In genomic region chr1:11749203-11749689, GRCh38 we compare ENCODE assay signal across 6 cellular contexts. TPM values are rescaled to one million over a fixed set of nuclear protein-coding genes. Genes with fewer than 3 reads are reported as not detected.
DNase-seq lines count a peak whose midpoint lies in the region; ATAC-seq and TF ChIP-seq lines count a peak whose summit lies in the region.

No MANE protein-coding gene starts in this region.

- H3K9me3 Mint-ChIP-seq in activated naive CD8-positive, alpha-beta T cell treated with anti-CD3 and anti-CD28 coated beads, Interleukin-2, amount 50 U/mL, for 24 hours = no peaks in the 10 kb centered on the region
- H3K9me3 Mint-ChIP-seq in naive B cell = no peaks in the 10 kb centered on the region

- peak; percentile 29 for DNase-seq in NCI-H2107 treated with DMSO at 0.1 percent for 48 hours (lab: John Stamatoyannopoulos, UW; ENCODE audit: unreplicated experiment)
- DNase-seq in activated naive CD8-positive, alpha-beta T cell treated with anti-CD3 and anti-CD28 coated beads, Interleukin-2, amount 50 U/mL, for 24 hours = peak; percentile 59
- peak; percentile 42 for DNase-seq in naive B cell

- H3K4me3 Mint-ChIP-seq in activated naive CD8-positive, alpha-beta T cell treated with anti-CD3 and anti-CD28 coated beads, Interleukin-2, amount 50 U/mL, for 24 hours = no peak overlapping the region
- no peak overlapping the region for H3K4me3 Mint-ChIP-seq in naive B cell

- peaks cover 4% of the 10 kb centered on the region for H3K36me3 Mint-ChIP-seq in activated naive CD8-positive, alpha-beta T cell treated with anti-CD3 and anti-CD28 coated beads, Interleukin-2, amount 50 U/mL, for 24 hours (ENCODE audit: low read depth)
- peaks cover 10 to 13% of the 10 kb centered on the region in 2 donors for H3K36me3 Mint-ChIP-seq in naive B cell

- no peak overlapping the region for H3K27ac Mint-ChIP-seq in activated naive CD8-positive, alpha-beta T cell treated with anti-CD3 and anti-CD28 coated beads, Interleukin-2, amount 50 U/mL, for 24 hours
- peak overlapping the region in 4 of 6 donors; percentile 33 to 80 (median 75) for H3K27ac Mint-ChIP-seq in naive B cell

- ATAC-seq in activated naive CD8-positive, alpha-beta T cell treated with anti-CD3 and anti-CD28 coated beads, Interleukin-2, amount 50 U/mL, for 24 hours = peak; percentile 78
- peak; percentile 47 to 70 for ATAC-seq in naive B cell (ENCODE audit: low read depth in 2 of 2)
- no peak for ATAC-seq in HG03565 (IDR thresholded peaks at IDR 0.05; ENCODE audit: unreplicated experiment)
- ATAC-seq in GM18868 (IDR thresholded peaks at IDR 0.05; ENCODE audit: unreplicated experiment) = no peak

- no peaks in the 10 kb centered on the region for H3K27me3 Mint-ChIP-seq in activated naive CD8-positive, alpha-beta T cell treated with anti-CD3 and anti-CD28 coated beads, Interleukin-2, amount 50 U/mL, for 24 hours
- H3K27me3 Mint-ChIP-seq in naive B cell = no peaks in the 10 kb centered on the region

- H3K4me1 Mint-ChIP-seq in activated naive CD8-positive, alpha-beta T cell treated with anti-CD3 and anti-CD28 coated beads, Interleukin-2, amount 50 U/mL, for 24 hours = peaks cover 5% of the 10 kb centered on the region
- peaks cover 5 to 9% (median 8%) of the 10 kb centered on the region in 3 donors for H3K4me1 Mint-ChIP-seq in naive B cell

- peak; percentile 84 for TF ChIP-seq CTCF in GM12873 (IDR thresholded peaks at IDR 0.05; ENCODE audit: insufficient read depth, low read depth, low read length, missing control alignments)

RNA-seq across cellular contexts. Expression of gene C1orf167, which starts 12.7 kb away (rescaled TPM):
- polyA plus RNA-seq in naive B cell (ENCODE audit: low read depth in 6 of 6) = 1 to 10 TPM in 1 of 6 donors, not detected in 5; 2.9 TPM

RNA-seq across cellular contexts. Expression of gene AGTRAP, which starts 13.3 kb away (rescaled TPM):
- 10 to 100 TPM; 37.7 to 51.6 (median 46.5) TPM for polyA plus RNA-seq in naive B cell (ENCODE audit: low read depth in 6 of 6)

RNA-seq across cellular contexts. Expression of gene MTHFR, which starts 56.5 kb away (rescaled TPM):
- polyA plus RNA-seq in naive B cell (ENCODE audit: low read depth in 6 of 6) = 10 to 100 TPM in 5 of 6 donors, 1 to 10 TPM in 1; 8.8 to 26.8 (median 18.9) TPM

RNA-seq across cellular contexts. Expression of gene CLCN6, which starts 56.7 kb away (rescaled TPM):
- 10 to 100 TPM in 2 of 6 donors, 1 to 10 TPM in 4; 1.9 to 19.0 (median 9.1) TPM for polyA plus RNA-seq in naive B cell (ENCODE audit: low read depth in 6 of 6)

RNA-seq across cellular contexts. Expression of gene DRAXIN, which starts 57.7 kb away (rescaled TPM):
- under 1 TPM in 5 of 6 donors, not detected in 1; 0.04 to 0.09 (median 0.09) TPM for polyA plus RNA-seq in naive B cell (ENCODE audit: low read depth in 6 of 6)

Comparison
In these comparisons a context has a peak if more than half of its experiments do, and no peak if none do; other contexts are left out.
1. ATAC-seq: peak in activated naive CD8-positive, alpha-beta T cell treated with anti-CD3 and anti-CD28 coated beads, Interleukin-2, amount 50 U/mL, for 24 hours (single experiment) and naive B cell (2 of 2); none in HG03565 (single experiment) and GM18868 (single experiment).
2. Peak in every context shown above with its lines, with median percentiles within 50 percentile points of each other: DNase-seq.